In genomic region chr5:93604119-93604963, GRCh38 we compare ENCODE assay signal across 12 cellular contexts. TPM values are rescaled to one million over a fixed set of nuclear protein-coding genes. Genes with fewer than 3 reads are reported as not detected.
A peak's percentile ranks its signal among the peaks of the same experiment; 100 is the strongest.
DNase-seq lines count a peak whose midpoint lies in the region; ATAC-seq and TF ChIP-seq lines count a peak whose summit lies in the region.
"Had no signal": no experiment of that assay in that cellular context is flagged by ENCODE, and none has a peak within 500 bp of the region (broad histone marks: within the 10 kb centered on the region; RNA-seq: fewer than 3 reads in every experiment).

No MANE protein-coding gene starts in this region.

- 15 to 23% methylated on average over 8 to 11 of the region's 54 CpGs for WGBS in esophagus squamous epithelium, 2 donors
- 9 to 15% (median 11%) methylated on average over 30 to 54 of the region's 54 CpGs for WGBS in ovary, 3 donors

- no peak for ATAC-seq in GM19452 (IDR thresholded peaks at IDR 0.05; ENCODE audit: unreplicated experiment)
- ATAC-seq in HG02642 (IDR thresholded peaks at IDR 0.05; ENCODE audit: poor library complexity, unreplicated experiment) = no peak
- no peak for ATAC-seq in GM21529 (IDR thresholded peaks at IDR 0.05; ENCODE audit: unreplicated experiment)
- ATAC-seq: activated CD8-positive, alpha-beta T cell treated with anti-CD3 and anti-CD28 coated beads for 36 hours had no signal

- H3K36me3 ChIP-seq in BE2C = no peaks in the 10 kb centered on the region
- H3K36me3 ChIP-seq in esophagus squamous epithelium = no peaks in the 10 kb centered on the region
- H3K36me3 ChIP-seq in ovary = no peaks in the 10 kb centered on the region

- no peak for TF ChIP-seq EP300 in ovary (IDR thresholded peaks at IDR 0.05)

- TF ChIP-seq CTCF in BE2C (IDR thresholded peaks at IDR 0.05; ENCODE audit: low read depth, low read length) = no peak
- no peak for TF ChIP-seq CTCF in esophagus squamous epithelium (IDR thresholded peaks at IDR 0.05)
- no peak for TF ChIP-seq CTCF in ovary (IDR thresholded peaks at IDR 0.05)

- no peak for DNase-seq in BE2C
- peak; percentile 35 for DNase-seq in M059J (ENCODE audit: low read depth)
- no peak for DNase-seq in esophagus squamous epithelium (lab: John Stamatoyannopoulos, UW)
- DNase-seq in ovary = peak in 3 of 5 donors; percentile 50 to 71 (median 54)
- no peak for DNase-seq in A172 (ENCODE audit: low spot score)
- DNase-seq: activated CD8-positive, alpha-beta T cell treated with anti-CD3 and anti-CD28 coated beads for 36 hours; central memory CD4-positive, alpha-beta T cell; PC-9 had no signal

- TF ChIP-seq POLR2A in esophagus squamous epithelium (IDR thresholded peaks at IDR 0.05) (no peak), ovary (IDR thresholded peaks at IDR 0.05) (no peak)

- H3K27ac ChIP-seq in esophagus squamous epithelium (peak overlapping the region; percentile 6 to 76 (median 60)), ovary (no peak overlapping the region)
- H3K27ac ChIP-seq: PC-9 had no signal

- H3K9me3 ChIP-seq in BE2C = no peaks in the 10 kb centered on the region
- no peaks in the 10 kb centered on the region for H3K9me3 ChIP-seq in esophagus squamous epithelium
- H3K9me3 ChIP-seq in ovary = no peaks in the 10 kb centered on the region

- peak overlapping the region; percentile 41 for H3K4me3 ChIP-seq in BE2C (ENCODE audit: low read depth, low read length)
- peak overlapping the region; percentile 9 to 64 (median 32) for H3K4me3 ChIP-seq in esophagus squamous epithelium
- peak overlapping the region; percentile 19 for H3K4me3 ChIP-seq in ovary
- H3K4me3 ChIP-seq: PC-9 had no signal

- H3K4me1 ChIP-seq in BE2C (no peaks in the 10 kb centered on the region), esophagus squamous epithelium (peaks cover 6 to 29% (median 8%) of the 10 kb centered on the region in 3 donors), ovary (ENCODE audit: insufficient read depth) (peaks cover 4% of the 10 kb centered on the region)

- intact Hi-C loops in esophagus squamous epithelium (cut with DNase I) (loop anchor here (10.0 kb wide), 1 partner anchor 190 kb away; no protein-coding TSS in a partner anchor), ovary (cut with DNase I) (no loop called here)

- H3K27me3 ChIP-seq in BE2C = peaks cover 17% of the 10 kb centered on the region
- peaks cover 4 to 100% (median 22%) of the 10 kb centered on the region in 4 donors for H3K27me3 ChIP-seq in esophagus squamous epithelium
- no peaks in the 10 kb centered on the region for H3K27me3 ChIP-seq in ovary

RNA-seq across cellular contexts. Expression of gene NR2F1, which starts 21.3 kb away (rescaled TPM):
- 13.1 TPM for polyA plus RNA-seq in BE2C (2012; ENCODE audit: insufficient read depth, insufficient read length, low read depth)
- total RNA-seq in M059J (2014; rRNA removed; shearing (Covaris generic)) = 36.3 and 67.9 TPM in 2 replicates
- total RNA-seq in esophagus squamous epithelium = 10 to 100 TPM in 1 of 4 donors, 1 to 10 TPM in 3; 1.9 to 26.3 (median 3.7) TPM
- total RNA-seq in ovary = 100 to 1,000 TPM in 2 of 7 donors, 10 to 100 TPM in 5; 51.6 to 179 (median 71.5) TPM
- polyA plus RNA-seq in ovary = 10 to 100 TPM; 47.6 to 96.5 TPM
- 6.9 and 10.0 TPM in 2 replicates for total RNA-seq in A172 (2014; rRNA removed; shearing (Covaris generic))
- total RNA-seq: activated CD8-positive, alpha-beta T cell treated with anti-CD3 and anti-CD28 coated beads for 36 hours had no signal
- polyA plus RNA-seq: keratinocyte had no signal

RNA-seq across cellular contexts. Expression of gene NR2F1-AS1, which starts 23.3 kb away (rescaled TPM):
- polyA plus RNA-seq in BE2C (2012; ENCODE audit: insufficient read depth, insufficient read length, low read depth) = 2.7 TPM
- total RNA-seq in M059J (2014; rRNA removed; shearing (Covaris generic)) = 25.2 and 34.4 TPM in 2 replicates
- total RNA-seq in esophagus squamous epithelium = 10 to 100 TPM in 1 of 4 donors, 1 to 10 TPM in 2, under 1 TPM in 1; 0.49 to 11.3 (median 1.5) TPM
- total RNA-seq in ovary = 10 to 100 TPM; 22.4 to 45.7 (median 26.5) TPM
- polyA plus RNA-seq in ovary = 10 to 100 TPM; 20.7 to 25.0 TPM
- 9.8 and 24.4 TPM in 2 replicates for total RNA-seq in A172 (2014; rRNA removed; shearing (Covaris generic))
- total RNA-seq: activated CD8-positive, alpha-beta T cell treated with anti-CD3 and anti-CD28 coated beads for 36 hours had no signal

Comparison
In these comparisons a context has a peak if more than half of its experiments do, and no peak if none do; other contexts are left out.
1. DNase-seq: peak in M059J (single experiment) and ovary (3 of 5); none in BE2C (single experiment), esophagus squamous epithelium (single experiment) and A172 (single experiment).
2. H3K27ac ChIP-seq: peak in esophagus squamous epithelium (4 of 4); none in ovary (0 of 2).
3. Peak in every context shown above with its lines, with median percentiles within 50 percentile points of each other: H3K4me3 ChIP-seq.